12 cellular contexts compared by ENCODE assay signal in the genomic region with DNA sequence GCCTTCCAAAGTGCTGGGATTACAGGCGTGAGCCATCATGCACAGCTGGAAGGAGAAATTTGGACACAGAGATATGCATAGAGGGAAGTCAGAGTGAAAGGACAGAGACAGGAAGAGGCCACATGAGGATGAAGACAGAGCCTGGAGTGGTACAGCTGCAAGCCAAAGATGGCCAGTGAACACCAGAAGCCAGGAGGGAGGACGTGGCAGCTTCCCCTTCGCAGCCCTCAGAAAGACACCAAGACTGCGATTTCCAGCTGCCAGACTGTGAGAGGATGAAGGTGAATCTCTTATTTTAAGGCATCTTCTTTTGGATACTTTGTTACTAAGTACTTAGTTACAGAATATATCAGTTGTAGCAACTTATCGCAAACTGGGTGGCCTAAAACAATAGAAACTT.
DNase-seq lines count a peak whose midpoint lies in the region; ATAC-seq and TF ChIP-seq lines count a peak whose summit lies in the region.
"Had no signal": no experiment of that assay in that cellular context is flagged by ENCODE, and none has a peak within 500 bp of the region (broad histone marks: within the 10 kb centered on the region; RNA-seq: fewer than 3 reads in every experiment).

No MANE protein-coding gene starts in this region.

- no peak for DNase-seq in activated CD4-positive, alpha-beta T cell treated with anti-CD3 and anti-CD28 coated beads for 36 hours
- DNase-seq in activated CD4-positive, alpha-beta T cell treated with anti-CD3 and anti-CD28 coated beads for 1 hour, result no peak
- DNase-seq in SKM-1 (lab: John Stamatoyannopoulos, UW; ENCODE audit: unreplicated experiment) (peak; percentile 28), spleen (peak; percentile 66), AG08396 (ENCODE audit: low spot score) (no peak), nucleus accumbens (lab: John Stamatoyannopoulos, UW) (no peak)
- DNase-seq: NCI-H1694, psoas muscle had no signal

- TF ChIP-seq POLR2A in spleen (IDR thresholded peaks at IDR 0.05), result no peak

- H3K4me1 Mint-ChIP-seq in activated CD4-positive, alpha-beta T cell treated with anti-CD3 and anti-CD28 coated beads for 36 hours, result peaks cover 47% of the 10 kb centered on the region
- peaks cover 36% of the 10 kb centered on the region for H3K4me1 Mint-ChIP-seq in dendritic cell treated with granulocyte-macrophage colony-stimulating factor and Interleukin-4, amounts not matched to agents 40 ng/mL and 50 ng/mL, for 4 days (ENCODE audit: low read depth)

- TF ChIP-seq CTCF in spleen (IDR thresholded peaks at IDR 0.05 in 8 of 11, conservative IDR thresholded peaks at IDR 0.05 in 3 of 11), result no peak

- peak overlapping the region; percentile 87 for H3K27ac Mint-ChIP-seq in activated CD4-positive, alpha-beta T cell treated with anti-CD3 and anti-CD28 coated beads for 36 hours
- H3K27ac Mint-ChIP-seq in dendritic cell treated with granulocyte-macrophage colony-stimulating factor and Interleukin-4, amounts not matched to agents 40 ng/mL and 50 ng/mL, for 4 days, result peak overlapping the region; percentile 17

- H3K4me3 ChIP-seq in spleen, result peak overlapping the region in 1 of 8 donors; percentile 38
- H3K4me3 ChIP-seq: psoas muscle had no signal

- peak overlapping the region; percentile 65 for H3K4me3 Mint-ChIP-seq in activated CD4-positive, alpha-beta T cell treated with anti-CD3 and anti-CD28 coated beads for 36 hours
- peak overlapping the region; percentile 35 for H3K4me3 Mint-ChIP-seq in dendritic cell treated with granulocyte-macrophage colony-stimulating factor and Interleukin-4, amounts not matched to agents 40 ng/mL and 50 ng/mL, for 4 days
- H3K4me3 Mint-ChIP-seq: brain had no signal

- CTCF ChIA-PET in activated CD4-positive, alpha-beta T cell treated with anti-CD3 and anti-CD28 coated beads for 36 hours (lab: Charles Lee), result interaction anchor here (0.6 to 2.0 kb wide), 7 partner anchors 12 to 529 kb away, joined by 3 to 13 read pairs (median 3); no protein-coding TSS in a partner anchor

- no peaks in the 10 kb centered on the region for H3K36me3 ChIP-seq in spleen

- H3K9me3 ChIP-seq in spleen, result peaks cover 0 to 22% (median 15%) of the 10 kb centered on the region in 8 donors
- H3K9me3 ChIP-seq: psoas muscle had no signal

- H3K9me3 Mint-ChIP-seq in activated CD4-positive, alpha-beta T cell treated with anti-CD3 and anti-CD28 coated beads for 36 hours (ENCODE audit: low read depth), result peaks cover 8% of the 10 kb centered on the region
- peaks cover 13% of the 10 kb centered on the region for H3K9me3 Mint-ChIP-seq in dendritic cell treated with granulocyte-macrophage colony-stimulating factor and Interleukin-4, amounts not matched to agents 40 ng/mL and 50 ng/mL, for 4 days

- H3K27me3 Mint-ChIP-seq in activated CD4-positive, alpha-beta T cell treated with anti-CD3 and anti-CD28 coated beads for 36 hours, result no peaks in the 10 kb centered on the region
- no peaks in the 10 kb centered on the region for H3K27me3 Mint-ChIP-seq in dendritic cell treated with granulocyte-macrophage colony-stimulating factor and Interleukin-4, amounts not matched to agents 40 ng/mL and 50 ng/mL, for 4 days

- H3K27me3 ChIP-seq in spleen (replicated peaks in 1 of 7), result no peaks in the 10 kb centered on the region

- H3K4me1 ChIP-seq in spleen, result peaks cover 9 to 66% (median 39%) of the 10 kb centered on the region in 6 donors
- H3K4me1 ChIP-seq: psoas muscle had no signal

- intact Hi-C loops in activated CD4-positive, alpha-beta T cell treated with anti-CD3 and anti-CD28 coated beads for 36 hours (cut with DNase I, micrococcal nuclease), result loop anchor here (2.0 to 5.0 kb wide), 3 partner anchors 86 to 406 kb away; a partner anchor contains a TSS
- intact Hi-C loops in dendritic cell treated with granulocyte-macrophage colony-stimulating factor and Interleukin-4, amounts not matched to agents 40 ng/mL and 50 ng/mL, for 4 days (cut with micrococcal nuclease), result no loop called here
- intact Hi-C loops in spleen (cut with DNase I; ENCODE audit: low total_unique reads), result no loop called here

- H3K27ac ChIP-seq in spleen, result peak overlapping the region; percentile 19 to 77 (median 70)
- H3K27ac ChIP-seq: psoas muscle had no signal

- H3K36me3 Mint-ChIP-seq in activated CD4-positive, alpha-beta T cell treated with anti-CD3 and anti-CD28 coated beads for 36 hours (ENCODE audit: low read depth), result no peaks in the 10 kb centered on the region
- no peaks in the 10 kb centered on the region for H3K36me3 Mint-ChIP-seq in dendritic cell treated with granulocyte-macrophage colony-stimulating factor and Interleukin-4, amounts not matched to agents 40 ng/mL and 50 ng/mL, for 4 days (ENCODE audit: low read depth)
- H3K36me3 Mint-ChIP-seq: brain had no signal

- POLR2A ChIA-PET in activated CD4-positive, alpha-beta T cell treated with anti-CD3 and anti-CD28 coated beads for 36 hours (lab: Charles Lee), result interaction anchor here (0.5 to 0.6 kb wide), 2 partner anchors 52 to 687 kb away, joined by 3 read pairs; no protein-coding TSS in a partner anchor

- 40 to 66% (median 46%) methylated on average over 5 of the region's 5 CpGs for WGBS in spleen, 5 donors

- ATAC-seq in activated CD4-positive, alpha-beta T cell treated with anti-CD3 and anti-CD28 coated beads for 36 hours, result peak; percentile 3
- no peak for ATAC-seq in GM21526 (IDR thresholded peaks at IDR 0.05; ENCODE audit: low FRiP score, unreplicated experiment)
- ATAC-seq: left colon, psoas muscle had no signal

Comparison
In these comparisons a context has a peak if more than half of its experiments do, and no peak if none do; other contexts are left out.
1. DNase-seq: peak in SKM-1 (single experiment) and spleen (single experiment); none in activated CD4-positive, alpha-beta T cell treated with anti-CD3 and anti-CD28 coated beads for 36 hours (single experiment), activated CD4-positive, alpha-beta T cell treated with anti-CD3 and anti-CD28 coated beads for 1 hour (single experiment), AG08396 (single experiment) and nucleus accumbens (0 of 56).
2. intact Hi-C loops: an anchor here in activated CD4-positive, alpha-beta T cell treated with anti-CD3 and anti-CD28 coated beads for 36 hours (2.0 to 5.0 kb wide); none called in dendritic cell treated with granulocyte-macrophage colony-stimulating factor and Interleukin-4, amounts not matched to agents 40 ng/mL and 50 ng/mL, for 4 days and spleen.